In the genomic region with DNA sequence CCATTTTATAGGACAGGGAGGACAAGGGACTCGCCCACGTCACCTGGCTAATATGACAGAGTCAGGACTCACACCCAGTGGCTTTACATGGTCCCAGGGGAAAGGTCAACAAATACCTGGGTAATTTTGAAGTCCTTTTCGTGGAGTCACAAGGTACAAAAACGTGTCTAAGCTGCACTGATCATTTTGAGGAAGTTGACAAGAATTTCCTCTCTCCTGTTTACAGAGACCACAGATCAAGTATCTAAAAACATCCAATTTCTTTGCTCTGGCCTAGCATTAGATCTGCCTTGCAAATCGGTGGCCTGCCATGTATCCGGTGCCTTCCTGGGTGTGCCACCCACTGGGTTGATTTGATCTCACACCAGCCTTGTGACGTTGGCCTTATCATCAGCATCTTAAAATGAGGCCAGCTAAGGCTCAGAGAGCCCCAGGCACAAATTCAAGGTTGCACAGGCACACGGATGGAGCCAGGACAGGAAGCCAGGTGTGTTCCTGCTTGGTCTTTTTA, we compare ENCODE assay signal across 11 cellular contexts. TPM values are rescaled to one million over a fixed set of nuclear protein-coding genes. Genes with fewer than 3 reads are reported as not detected.
DNase-seq lines count a peak whose midpoint lies in the region; ATAC-seq and TF ChIP-seq lines count a peak whose summit lies in the region.
"Had no signal": no experiment of that assay in that cellular context is flagged by ENCODE, and none has a peak within 500 bp of the region (broad histone marks: within the 10 kb centered on the region; RNA-seq: fewer than 3 reads in every experiment).

No MANE protein-coding gene starts in this region.

- TF ChIP-seq CTCF in GM10248 (IDR thresholded peaks at IDR 0.05; ENCODE audit: control extremely low read depth, extremely low read depth, low read depth, missing control alignments) (no peak), upper lobe of right lung (IDR thresholded peaks at IDR 0.05) (no peak)

- no peaks in the 10 kb centered on the region for H3K9me3 Mint-ChIP-seq in immature natural killer cell

- peaks cover 0 to under 1% (median 0%) of the 10 kb centered on the region in 3 donors for H3K36me3 Mint-ChIP-seq in immature natural killer cell

- peak; percentile 50 for DNase-seq in GM10248 (ENCODE audit: extremely low spot score)
- peak; percentile 31 to 66 (median 50) for DNase-seq in immature natural killer cell
- no peak for DNase-seq in upper lobe of right lung
- DNase-seq in DMS53 treated with DMSO at 0.1 percent for 48 hours (lab: John Stamatoyannopoulos, UW; ENCODE audit: unreplicated experiment): no peak
- DNase-seq: EL, MG63 had no signal

- H3K4me3 ChIP-seq in upper lobe of right lung: no peak overlapping the region
- H3K4me3 ChIP-seq: MG63, suprapubic skin had no signal

- intact Hi-C loops in upper lobe of right lung (cut with DNase I): no loop called here

- H3K27ac ChIP-seq in upper lobe of right lung: no peak overlapping the region
- H3K27ac ChIP-seq: suprapubic skin had no signal

- ATAC-seq in HG03378 (IDR thresholded peaks at IDR 0.05; ENCODE audit: unreplicated experiment) (peak; percentile 68), HG03469 (IDR thresholded peaks at IDR 0.05; ENCODE audit: unreplicated experiment) (no peak), upper lobe of right lung (no peak), HG02852 (IDR thresholded peaks at IDR 0.05; ENCODE audit: unreplicated experiment) (no peak)
- ATAC-seq in activated CD4-positive, CD25-positive, alpha-beta regulatory T cell treated with anti-CD3 and anti-CD28 coated beads, Interleukin-2, amount 50 U/mL, for 24 hours: peak; percentile 72 to 85

- POLR2A ChIA-PET in GM10248 (lab: Yijun Ruan, JAX): no interaction called here

- H3K36me3 ChIP-seq in upper lobe of right lung: no peaks in the 10 kb centered on the region
- H3K36me3 ChIP-seq: MG63, suprapubic skin had no signal

- peaks cover 21 to 22% of the 10 kb centered on the region in 2 donors for H3K4me1 Mint-ChIP-seq in immature natural killer cell

- H3K27me3 Mint-ChIP-seq in immature natural killer cell (ENCODE audit: low read depth in 3 of 3): peaks cover 0 to 3% (median 0%) of the 10 kb centered on the region in 3 donors

- H3K4me3 Mint-ChIP-seq in immature natural killer cell: peak overlapping the region in 3 of 5 donors; percentile 31 to 67 (median 58)

- peaks cover 4% of the 10 kb centered on the region for H3K4me1 ChIP-seq in upper lobe of right lung

- peak overlapping the region; percentile 57 to 94 (median 86) for H3K27ac Mint-ChIP-seq in immature natural killer cell

- no peaks in the 10 kb centered on the region for H3K9me3 ChIP-seq in upper lobe of right lung
- H3K9me3 ChIP-seq: MG63, suprapubic skin had no signal

- CTCF ChIA-PET in GM10248 (lab: Yijun Ruan, JAX): interaction anchor here (1.1 to 2.2 kb wide), 4 partner anchors 9 to 63 kb away, joined by 3 to 10 read pairs (median 4); no protein-coding TSS in a partner anchor

- H3K27me3 ChIP-seq in upper lobe of right lung: no peaks in the 10 kb centered on the region
- H3K27me3 ChIP-seq: MG63, suprapubic skin had no signal

RNA-seq across cellular contexts. Expression of a gene that starts 17.6 kb away (rescaled TPM):
- polyA plus RNA-seq in immature natural killer cell: 1 to 10 TPM; 1.8 to 9.2 (median 4.1) TPM
- 19.3 TPM for total RNA-seq in upper lobe of right lung

RNA-seq across cellular contexts. Expression of a gene that starts 53.9 kb away (rescaled TPM):
- 1 to 10 TPM; 3.4 to 8.4 (median 4.5) TPM for polyA plus RNA-seq in immature natural killer cell
- total RNA-seq in upper lobe of right lung: 152 TPM

Comparison
In these comparisons a context has a peak if more than half of its experiments do, and no peak if none do; other contexts are left out.
1. DNase-seq: peak in GM10248 (single experiment) and immature natural killer cell (3 of 3); none in upper lobe of right lung (single experiment) and DMS53 treated with DMSO at 0.1 percent for 48 hours (single experiment).
2. ATAC-seq: peak in HG03378 (single experiment) and activated CD4-positive, CD25-positive, alpha-beta regulatory T cell treated with anti-CD3 and anti-CD28 coated beads, Interleukin-2, amount 50 U/mL, for 24 hours (2 of 2); none in HG03469 (single experiment), upper lobe of right lung (single experiment) and HG02852 (single experiment).